Comparison of ENCODE assay signal across 8 cellular contexts in the genomic region with DNA sequence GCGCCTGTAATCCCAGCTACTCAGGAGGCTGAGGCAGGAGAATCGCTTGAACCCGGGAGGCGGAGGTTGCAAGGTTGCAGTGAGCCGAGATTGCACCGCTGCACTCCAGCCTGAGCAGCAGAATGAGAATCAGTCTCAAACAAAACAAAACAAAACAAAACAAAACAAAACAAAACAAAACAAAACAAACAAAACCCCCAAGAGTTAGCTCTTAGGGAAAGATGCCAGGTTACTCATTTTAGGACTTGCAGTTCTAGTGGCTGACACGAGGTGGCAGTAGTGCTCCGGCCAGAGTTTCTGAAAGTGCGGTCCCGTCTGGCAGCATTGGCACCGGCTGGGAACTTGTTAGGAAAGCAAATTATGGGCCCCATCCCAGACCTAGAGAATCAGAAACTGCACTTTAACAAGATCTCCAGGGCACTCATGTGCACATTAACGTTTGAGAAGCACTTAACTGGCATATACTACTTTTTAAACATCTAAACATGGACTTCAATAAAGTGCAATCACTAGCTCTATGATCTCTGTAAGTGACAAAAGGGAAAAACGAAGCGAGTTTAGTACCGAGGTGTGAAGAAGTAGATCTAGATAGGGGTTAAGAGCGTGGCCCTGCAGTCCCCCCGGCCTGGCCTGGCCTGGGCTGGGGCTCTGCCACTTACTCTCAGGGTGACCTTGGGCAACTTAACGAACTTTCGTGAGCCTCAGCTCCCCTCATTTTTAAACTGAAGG. TPM values are rescaled to one million over a fixed set of nuclear protein-coding genes. Genes with fewer than 3 reads are reported as not detected.
DNase-seq lines count a peak whose midpoint lies in the region; ATAC-seq and TF ChIP-seq lines count a peak whose summit lies in the region.

No MANE protein-coding gene starts in this region.

- peak; percentile 69 to 91 (median 77) for DNase-seq in CD8-positive, alpha-beta T cell
- peak; percentile 36 for DNase-seq in HS-27A (ENCODE audit: low read depth)
- DNase-seq in RPMI7951 (ENCODE audit: low read depth): peak; percentile 58
- DNase-seq in activated T-helper 2 cell treated with anti-CD3 and anti-CD28 coated beads, Interferon-gamma antibody, Interleukin-2, Interleukin-4, amounts not matched to agents 10 μg/mL and 5 μg/mL and 100 μg/mL, durations not matched to agents 14 hours and 24 hours and 36 hours (ENCODE audit: low spot score): peak; percentile 66
- DNase-seq in foreskin keratinocyte: peak; percentile 7 to 22
- DNase-seq in osteoblast (ENCODE audit: insufficient read length, low spot score, missing footprints): peak; percentile 86
- peak; percentile 89 for DNase-seq in suprapubic skin (ENCODE audit: low spot score in 2 of 2)

- no peak overlapping the region for H3K4me3 Mint-ChIP-seq in CD8-positive, alpha-beta T cell
- H3K4me3 Mint-ChIP-seq in activated T-helper 2 cell treated with anti-CD3 and anti-CD28 coated beads, Interferon-gamma antibody, Interleukin-2, Interleukin-4, amounts not matched to agents 10 μg/mL and 5 μg/mL and 100 μg/mL, durations not matched to agents 14 hours and 24 hours and 36 hours (ENCODE audit: low read depth): no peak overlapping the region

- H3K4me2 ChIP-seq in osteoblast (ENCODE audit: insufficient read depth, low read length): no peak overlapping the region

- H3K27ac ChIP-seq in CD8-positive, alpha-beta T cell (ENCODE audit: low read depth, low read length): no peak overlapping the region
- H3K27ac ChIP-seq in foreskin keratinocyte: no peak overlapping the region
- no peak overlapping the region for H3K27ac ChIP-seq in osteoblast (ENCODE audit: low read depth, low read length)
- no peak overlapping the region for H3K27ac ChIP-seq in suprapubic skin

- H3K36me3 ChIP-seq in CD8-positive, alpha-beta T cell (ENCODE audit: insufficient read depth, low read length): no peaks in the 10 kb centered on the region
- H3K36me3 ChIP-seq in osteoblast (ENCODE audit: insufficient read depth, low read length): no peaks in the 10 kb centered on the region
- H3K36me3 ChIP-seq in suprapubic skin: no peaks in the 10 kb centered on the region

- TF ChIP-seq CTCF in CD8-positive, alpha-beta T cell (IDR thresholded peaks at IDR 0.05): peak; percentile 97
- peak; percentile 97 for TF ChIP-seq CTCF in foreskin keratinocyte (conservative IDR thresholded peaks at IDR 0.05)
- peak; percentile 93 for TF ChIP-seq CTCF in osteoblast (IDR thresholded peaks at IDR 0.05; ENCODE audit: extremely low read depth, low read depth, low read length)
- TF ChIP-seq CTCF in suprapubic skin (IDR thresholded peaks at IDR 0.05): peak; percentile 93 to 99

- no peaks in the 10 kb centered on the region for H3K27me3 ChIP-seq in CD8-positive, alpha-beta T cell (ENCODE audit: insufficient read depth, low read length)
- peaks cover 31% of the 10 kb centered on the region for H3K27me3 ChIP-seq in foreskin keratinocyte
- H3K27me3 ChIP-seq in osteoblast (ENCODE audit: insufficient read depth, low read length): no peaks in the 10 kb centered on the region
- peaks cover 8% of the 10 kb centered on the region for H3K27me3 ChIP-seq in suprapubic skin

- CTCF ChIA-PET in CD8-positive, alpha-beta T cell (lab: Charles Lee): interaction anchor here (0.7 to 12.1 kb wide), 43 partner anchors 8 to 534 kb away, joined by 3 to 674 read pairs (median 6); a partner anchor contains a TSS

- H4K20me1 ChIP-seq in osteoblast (ENCODE audit: insufficient read depth, low read length): no peaks in the 10 kb centered on the region

- no peaks in the 10 kb centered on the region for H3K9me3 ChIP-seq in CD8-positive, alpha-beta T cell (ENCODE audit: low read length)
- H3K9me3 ChIP-seq in osteoblast (ENCODE audit: low read depth, low read length) (no peaks in the 10 kb centered on the region), suprapubic skin (no peaks in the 10 kb centered on the region)

- ATAC-seq in CD8-positive, alpha-beta T cell: peak; percentile 84
- ATAC-seq in foreskin keratinocyte (peak; percentile 24), GM19397 (IDR thresholded peaks at IDR 0.05; ENCODE audit: unreplicated experiment) (no peak)

- peaks cover 27% of the 10 kb centered on the region for H3K4me1 ChIP-seq in CD8-positive, alpha-beta T cell (ENCODE audit: insufficient read depth, low read length)
- H3K4me1 ChIP-seq in foreskin keratinocyte: no peaks in the 10 kb centered on the region
- peaks cover 3% of the 10 kb centered on the region for H3K4me1 ChIP-seq in osteoblast (ENCODE audit: insufficient read depth, low read length)
- peaks cover 8% of the 10 kb centered on the region for H3K4me1 ChIP-seq in suprapubic skin

- no peak overlapping the region for H3K27ac Mint-ChIP-seq in CD8-positive, alpha-beta T cell
- peak overlapping the region; percentile 55 for H3K27ac Mint-ChIP-seq in activated T-helper 2 cell treated with anti-CD3 and anti-CD28 coated beads, Interferon-gamma antibody, Interleukin-2, Interleukin-4, amounts not matched to agents 10 μg/mL and 5 μg/mL and 100 μg/mL, durations not matched to agents 14 hours and 24 hours and 36 hours

- no peaks in the 10 kb centered on the region for H3K27me3 Mint-ChIP-seq in CD8-positive, alpha-beta T cell (ENCODE audit: low read depth)
- H3K27me3 Mint-ChIP-seq in activated T-helper 2 cell treated with anti-CD3 and anti-CD28 coated beads, Interferon-gamma antibody, Interleukin-2, Interleukin-4, amounts not matched to agents 10 μg/mL and 5 μg/mL and 100 μg/mL, durations not matched to agents 14 hours and 24 hours and 36 hours (ENCODE audit: low read depth): no peaks in the 10 kb centered on the region

- no peak overlapping the region for H2AFZ ChIP-seq in osteoblast (ENCODE audit: low read length)

- no peak overlapping the region for H3K4me3 ChIP-seq in CD8-positive, alpha-beta T cell (ENCODE audit: low read depth, low read length)
- H3K4me3 ChIP-seq in osteoblast (ENCODE audit: insufficient read depth, low read length): no peak overlapping the region
- H3K4me3 ChIP-seq in suprapubic skin: no peak overlapping the region

- TF ChIP-seq EP300 in suprapubic skin (IDR thresholded peaks at IDR 0.05): no peak

- H3K9me3 Mint-ChIP-seq in CD8-positive, alpha-beta T cell: peaks cover 5% of the 10 kb centered on the region
- H3K9me3 Mint-ChIP-seq in activated T-helper 2 cell treated with anti-CD3 and anti-CD28 coated beads, Interferon-gamma antibody, Interleukin-2, Interleukin-4, amounts not matched to agents 10 μg/mL and 5 μg/mL and 100 μg/mL, durations not matched to agents 14 hours and 24 hours and 36 hours: no peaks in the 10 kb centered on the region

- POLR2A ChIA-PET in CD8-positive, alpha-beta T cell (lab: Charles Lee): interaction anchor here (0.7 to 3.8 kb wide), 12 partner anchors 9 to 85 kb away, joined by 3 to 39 read pairs (median 4); no protein-coding TSS in a partner anchor

- TF ChIP-seq POLR2A in suprapubic skin (IDR thresholded peaks at IDR 0.05): no peak

- 49% methylated on average over 19 of the region's 19 CpGs for WGBS in suprapubic skin

- intact Hi-C loops in CD8-positive, alpha-beta T cell (cut with DNase I, micrococcal nuclease): loop anchor here (1.0 to 10.0 kb wide), 5 partner anchors 26 to 290 kb away; no protein-coding TSS in a partner anchor
- intact Hi-C loops in activated T-helper 2 cell treated with anti-CD3 and anti-CD28 coated beads, Interferon-gamma antibody, Interleukin-2, Interleukin-4, amounts not matched to agents 10 μg/mL and 5 μg/mL and 100 μg/mL, durations not matched to agents 14 hours and 24 hours and 36 hours (cut with micrococcal nuclease): loop anchor here (1.0 to 2.0 kb wide), 3 partner anchors 48 to 119 kb away; no protein-coding TSS in a partner anchor

- no peaks in the 10 kb centered on the region for H3K79me2 ChIP-seq in osteoblast (ENCODE audit: insufficient read depth, low read length)

- peaks cover 29% of the 10 kb centered on the region for H3K4me1 Mint-ChIP-seq in CD8-positive, alpha-beta T cell (ENCODE audit: low read depth)
- peaks cover 33% of the 10 kb centered on the region for H3K4me1 Mint-ChIP-seq in activated T-helper 2 cell treated with anti-CD3 and anti-CD28 coated beads, Interferon-gamma antibody, Interleukin-2, Interleukin-4, amounts not matched to agents 10 μg/mL and 5 μg/mL and 100 μg/mL, durations not matched to agents 14 hours and 24 hours and 36 hours (ENCODE audit: low read depth)

- no peaks in the 10 kb centered on the region for H3K36me3 Mint-ChIP-seq in CD8-positive, alpha-beta T cell
- peaks cover 63% of the 10 kb centered on the region for H3K36me3 Mint-ChIP-seq in activated T-helper 2 cell treated with anti-CD3 and anti-CD28 coated beads, Interferon-gamma antibody, Interleukin-2, Interleukin-4, amounts not matched to agents 10 μg/mL and 5 μg/mL and 100 μg/mL, durations not matched to agents 14 hours and 24 hours and 36 hours (ENCODE audit: low read depth)

RNA-seq across cellular contexts. Expression of a gene that starts 41.9 kb away (rescaled TPM):
- 100 to 1,000 TPM in 1 of 2 experiments, 10 to 100 TPM in 1; 82.6 to 100 TPM for total RNA-seq in CD8-positive, alpha-beta T cell
- not detected in 2 replicates for total RNA-seq in RPMI7951 (2014; rRNA removed; shearing (Covaris generic))
- total RNA-seq in activated T-helper 2 cell treated with anti-CD3 and anti-CD28 coated beads, Interferon-gamma antibody, Interleukin-2, Interleukin-4, amounts not matched to agents 10 μg/mL and 5 μg/mL and 100 μg/mL, durations not matched to agents 14 hours and 24 hours and 36 hours: 150 and 153 TPM in 2 replicates
- 0.07 and 0.14 TPM in 2 replicates for total RNA-seq in foreskin keratinocyte
- polyA plus RNA-seq in foreskin keratinocyte: 0.02 and 0.03 TPM in 2 replicates
- total RNA-seq in osteoblast: 11.2 and 12.7 TPM in 2 replicates
- total RNA-seq in suprapubic skin: 10 to 100 TPM in 2 of 4 donors, 1 to 10 TPM in 2; 6.3 to 35.2 (median 11.9) TPM

Comparison
In these comparisons a context has a peak if more than half of its experiments do, and no peak if none do; other contexts are left out.
1. DNase-seq: peak in every context shown above with its lines; median percentile 89 in suprapubic skin; 86 in osteoblast; 77 in CD8-positive, alpha-beta T cell; 66 in activated T-helper 2 cell treated with anti-CD3 and anti-CD28 coated beads, Interferon-gamma antibody, Interleukin-2, Interleukin-4, amounts not matched to agents 10 μg/mL and 5 μg/mL and 100 μg/mL, durations not matched to agents 14 hours and 24 hours and 36 hours; 58 in RPMI7951; 36 in HS-27A; 14 in foreskin keratinocyte.